Comparison of ENCODE assay signal across 3 cellular contexts in the genomic region with DNA sequence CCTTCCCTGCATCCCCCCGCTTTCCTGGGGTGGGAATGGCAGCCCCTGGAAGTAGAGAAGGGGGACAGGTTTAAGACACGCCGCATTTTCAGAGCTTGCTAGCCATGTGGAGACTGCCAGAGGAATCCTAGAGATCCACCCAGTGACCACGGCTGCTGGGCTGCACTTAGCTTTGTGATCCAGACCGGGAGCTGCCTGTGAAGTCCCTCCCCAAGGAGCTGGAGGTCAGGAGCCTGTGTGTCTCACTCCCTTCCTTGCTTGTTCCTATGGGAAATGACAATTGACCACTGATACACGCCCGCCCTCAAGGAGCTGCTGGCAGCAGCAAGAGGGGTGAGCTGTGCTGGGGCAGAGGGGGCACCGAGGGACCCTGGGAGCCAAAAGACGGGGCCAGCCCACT.
TF ChIP-seq lines count a peak whose summit lies in the region.

No MANE protein-coding gene starts in this region.

TF ChIP-seq in IMR-90, 13 proteins besides CTCF, POLR2A, EP300 and RAD21:
- no peak for TF ChIP-seq NFE2L2 (IDR thresholded peaks at IDR 0.05; ENCODE audit: low read depth, low read length)

TF ChIP-seq in H1, 55 proteins besides CTCF, POLR2A, EP300 and RAD21:
- TF ChIP-seq, protein P1, sequence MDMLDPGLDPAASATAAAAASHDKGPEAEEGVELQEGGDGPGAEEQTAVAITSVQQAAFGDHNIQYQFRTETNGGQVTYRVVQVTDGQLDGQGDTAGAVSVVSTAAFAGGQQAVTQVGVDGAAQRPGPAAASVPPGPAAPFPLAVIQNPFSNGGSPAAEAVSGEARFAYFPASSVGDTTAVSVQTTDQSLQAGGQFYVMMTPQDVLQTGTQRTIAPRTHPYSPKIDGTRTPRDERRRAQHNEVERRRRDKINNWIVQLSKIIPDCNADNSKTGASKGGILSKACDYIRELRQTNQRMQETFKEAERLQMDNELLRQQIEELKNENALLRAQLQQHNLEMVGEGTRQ (IDR thresholded peaks at IDR 0.05; ENCODE audit: low read length) = no peak
- TF ChIP-seq RFX5 (IDR thresholded peaks at IDR 0.05; ENCODE audit: borderline replicate concordance, low read depth, low read length) (no peak), SIRT6 (IDR thresholded peaks at IDR 0.05; ENCODE audit: low read length) (no peak), ASH2L (IDR thresholded peaks at IDR 0.05; ENCODE audit: low read length) (no peak), RNF2 (IDR thresholded peaks at IDR 0.05; ENCODE audit: borderline replicate concordance, low read depth, low read length, missing control alignments, poor library complexity, severe bottlenecking) (no peak), TAF7 (optimal IDR thresholded peaks at IDR 0.05; ENCODE audit: borderline replicate concordance, low read depth, low read length) (no peak), SUZ12 (IDR thresholded peaks at IDR 0.05; ENCODE audit: low read length) (no peak), SIN3A (conservative IDR thresholded peaks at IDR 0.05 in 1 of 2, IDR thresholded peaks at IDR 0.05 in 1 of 2; ENCODE audit: low read depth in 1 of 2, low read length in 2 of 2) (no peak)

TF ChIP-seq in HEK293T, 16 proteins besides CTCF, POLR2A, EP300 and RAD21:
- TF ChIP-seq ELF4 (IDR thresholded peaks at IDR 0.05) (no peak), SUZ12 (IDR thresholded peaks at IDR 0.05) (no peak), ZNF384 (IDR thresholded peaks at IDR 0.05) (no peak), FOXM1 (IDR thresholded peaks at IDR 0.05; ENCODE audit: borderline replicate concordance) (no peak), L3MBTL2 (conservative IDR thresholded peaks at IDR 0.05) (no peak), TARDBP (IDR thresholded peaks at IDR 0.05) (no peak)
